Comparison of ENCODE assay signal across 1 cellular context in genomic region chr14:41607966-41608663, GRCh38.
TF ChIP-seq lines count a peak whose summit lies in the region.

No MANE protein-coding gene starts in this region.

TF ChIP-seq in WTC11, 78 proteins besides CTCF, POLR2A, EP300 and RAD21 (continued from another document):
- peak; percentile 58; the same call in 1 of the 2 replicates for TF ChIP-seq TCF7 (CRISPR knock-in tag; IDR thresholded peaks at IDR 0.05; ENCODE audit: low read depth)
